In genomic region chr12:62603061-62603810, GRCh38 we compare ENCODE assay signal across 8 cellular contexts.
DNase-seq lines count a peak whose midpoint lies in the region; ATAC-seq, FAIRE-seq and TF ChIP-seq lines count a peak whose summit lies in the region.

No MANE protein-coding gene starts in this region.

- BruUV-seq in A673 (replicated peaks; lab: Mats Ljungman, UMichigan) = no TSS peak

- POLR2A ChIA-PET in A673 (lab: Charles Lee; ENCODE audit: low non-redundant PET) = no interaction called here

- peaks cover 19% of the 10 kb centered on the region for H3K4me1 ChIP-seq in A673 (ENCODE audit: insufficient read depth, low read length, poor library complexity, severe bottlenecking)

- ATAC-seq in GM18517 (IDR thresholded peaks at IDR 0.05; ENCODE audit: unreplicated experiment) (peak; percentile 77), HG03039 (IDR thresholded peaks at IDR 0.05; ENCODE audit: unreplicated experiment) (peak; percentile 59)

- peak overlapping the region; percentile 99 for H3K27ac ChIP-seq in A673 (ENCODE audit: low read depth, low read length, poor library complexity, severe bottlenecking)

- TF ChIP-seq CTCF in A673 (conservative IDR thresholded peaks at IDR 0.05; ENCODE audit: low read depth, low read length) = peak; percentile 44
- peak; percentile 29; the same call in 1 of the 2 replicates for TF ChIP-seq CTCF in WI38 (IDR thresholded peaks at IDR 0.05; ENCODE audit: low read depth, low read length)
- TF ChIP-seq CTCF in bronchial epithelial cell (IDR thresholded peaks at IDR 0.05; ENCODE audit: insufficient read depth, low read length, severe bottlenecking) = peak; percentile 73

- H3K4me3 ChIP-seq in A673 (ENCODE audit: low read depth, low read length, poor library complexity, severe bottlenecking) (peak overlapping the region; percentile 75), WI38 (ENCODE audit: low read depth, low read length) (peak overlapping the region; percentile 93), bronchial epithelial cell (ENCODE audit: low read depth, low read length) (peak overlapping the region; percentile 64)

- intact Hi-C loops in A673 (cut with micrococcal nuclease; ENCODE audit: unreplicated experiment) = loop anchor here (5.0 kb wide), 1 partner anchor 109 kb away; no protein-coding TSS in a partner anchor

- H3K36me3 ChIP-seq in A673 (ENCODE audit: insufficient read depth, low read length, poor library complexity, severe bottlenecking) (no peaks in the 10 kb centered on the region), bronchial epithelial cell (ENCODE audit: control insufficient read depth, insufficient read depth, low read length) (no peaks in the 10 kb centered on the region)

- FAIRE-seq in bronchial epithelial cell (lab: Jason Lieb, UNC) = no peak

- H3K27me3 ChIP-seq in A673 (replicated peaks; ENCODE audit: insufficient read depth, low read depth, low read length, poor library complexity) (no peaks in the 10 kb centered on the region), bronchial epithelial cell (ENCODE audit: control insufficient read depth, insufficient read depth, low read length) (no peaks in the 10 kb centered on the region)

- DNase-seq in A673 (ENCODE audit: low spot score) = peak; percentile 93
- peak; percentile 72 for DNase-seq in NCI-H2107 (lab: John Stamatoyannopoulos, UW)
- peak; percentile 83 for DNase-seq in bronchial epithelial cell (ENCODE audit: low read depth)
- DNase-seq in iris pigment epithelial cell (ENCODE audit: low read depth) = peak; percentile 86
- peak; percentile 55 to 58 for DNase-seq in stimulated activated CD4-positive, alpha-beta T cell treated with anti-CD3 and anti-CD28 coated beads, Interleukin-12 subunit alpha, Interleukin-12 subunit beta, amount 100 ng/mL, for 24 hours (ENCODE audit: low read depth in 2 of 2)

- CTCF ChIA-PET in A673 (lab: Charles Lee) = interaction anchor here (0.5 to 1.3 kb wide), 4 partner anchors 9 to 466 kb away, joined by 4 to 8 read pairs (median 6); no protein-coding TSS in a partner anchor

- H3K9me3 ChIP-seq in A673 (ENCODE audit: low read depth, low read length, poor library complexity, severe bottlenecking) = no peaks in the 10 kb centered on the region

Comparison
In these comparisons a context has a peak if more than half of its experiments do, and no peak if none do; other contexts are left out.
1. Peak in every context shown above with its lines: DNase-seq, ATAC-seq, H3K4me3 ChIP-seq and H3K27ac ChIP-seq.